ENCODE assay signal across 1 cellular context in genomic region chr12:15629108-15629507, GRCh38.
TF ChIP-seq lines count a peak whose summit lies in the region.

No MANE protein-coding gene starts in this region.

TF ChIP-seq in HepG2, 621 proteins besides CTCF, POLR2A, EP300 and RAD21 (continued from another document and continues in another):
- TF ChIP-seq, protein P1, sequence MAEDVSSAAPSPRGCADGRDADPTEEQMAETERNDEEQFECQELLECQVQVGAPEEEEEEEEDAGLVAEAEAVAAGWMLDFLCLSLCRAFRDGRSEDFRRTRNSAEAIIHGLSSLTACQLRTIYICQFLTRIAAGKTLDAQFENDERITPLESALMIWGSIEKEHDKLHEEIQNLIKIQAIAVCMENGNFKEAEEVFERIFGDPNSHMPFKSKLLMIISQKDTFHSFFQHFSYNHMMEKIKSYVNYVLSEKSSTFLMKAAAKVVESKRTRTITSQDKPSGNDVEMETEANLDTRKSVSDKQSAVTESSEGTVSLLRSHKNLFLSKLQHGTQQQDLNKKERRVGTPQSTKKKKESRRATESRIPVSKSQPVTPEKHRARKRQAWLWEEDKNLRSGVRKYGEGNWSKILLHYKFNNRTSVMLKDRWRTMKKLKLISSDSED (CRISPR knock-in tag; IDR thresholded peaks at IDR 0.05), result no peak
- TF ChIP-seq XRCC5 (optimal IDR thresholded peaks at IDR 0.05; ENCODE audit: low read length), result no peak
- TF ChIP-seq GFI1 (CRISPR knock-in tag; IDR thresholded peaks at IDR 0.05; ENCODE audit: borderline replicate concordance), result no peak
- no peak for TF ChIP-seq SMAD1 (CRISPR knock-in tag; IDR thresholded peaks at IDR 0.05; ENCODE audit: borderline replicate concordance, low read depth)
- TF ChIP-seq ZNF724P (CRISPR knock-in tag; IDR thresholded peaks at IDR 0.05; ENCODE audit: borderline replicate concordance), result no peak
- peak; percentile 94; the same call in 1 of the 2 replicates for TF ChIP-seq AHDC1 (CRISPR knock-in tag; IDR thresholded peaks at IDR 0.05; ENCODE audit: borderline replicate concordance)
- no peak for TF ChIP-seq TOE1 (CRISPR knock-in tag; IDR thresholded peaks at IDR 0.05)
- TF ChIP-seq ZNF350 (CRISPR knock-in tag; IDR thresholded peaks at IDR 0.05; ENCODE audit: borderline replicate concordance, low read depth), result no peak
- peak; percentile 67 for TF ChIP-seq KAT8 (CRISPR knock-in tag; IDR thresholded peaks at IDR 0.05)
- TF ChIP-seq ZNF546 (CRISPR knock-in tag; conservative IDR thresholded peaks at IDR 0.05), result no peak
- peak; percentile 29; the same call in 1 of the 2 replicates for TF ChIP-seq TBX2 (CRISPR knock-in tag; IDR thresholded peaks at IDR 0.05; ENCODE audit: borderline replicate concordance)
- no peak for TF ChIP-seq SYNCRIP (IDR thresholded peaks at IDR 0.05; ENCODE audit: insufficient read depth, low read depth, low read length)
- peak; percentile 78 for TF ChIP-seq CREB1 (IDR thresholded peaks at IDR 0.05)
- peak; percentile 83; the same call in 1 of the 2 replicates for TF ChIP-seq CREB1 (CRISPR knock-in tag; IDR thresholded peaks at IDR 0.05)
- TF ChIP-seq, protein P2, sequence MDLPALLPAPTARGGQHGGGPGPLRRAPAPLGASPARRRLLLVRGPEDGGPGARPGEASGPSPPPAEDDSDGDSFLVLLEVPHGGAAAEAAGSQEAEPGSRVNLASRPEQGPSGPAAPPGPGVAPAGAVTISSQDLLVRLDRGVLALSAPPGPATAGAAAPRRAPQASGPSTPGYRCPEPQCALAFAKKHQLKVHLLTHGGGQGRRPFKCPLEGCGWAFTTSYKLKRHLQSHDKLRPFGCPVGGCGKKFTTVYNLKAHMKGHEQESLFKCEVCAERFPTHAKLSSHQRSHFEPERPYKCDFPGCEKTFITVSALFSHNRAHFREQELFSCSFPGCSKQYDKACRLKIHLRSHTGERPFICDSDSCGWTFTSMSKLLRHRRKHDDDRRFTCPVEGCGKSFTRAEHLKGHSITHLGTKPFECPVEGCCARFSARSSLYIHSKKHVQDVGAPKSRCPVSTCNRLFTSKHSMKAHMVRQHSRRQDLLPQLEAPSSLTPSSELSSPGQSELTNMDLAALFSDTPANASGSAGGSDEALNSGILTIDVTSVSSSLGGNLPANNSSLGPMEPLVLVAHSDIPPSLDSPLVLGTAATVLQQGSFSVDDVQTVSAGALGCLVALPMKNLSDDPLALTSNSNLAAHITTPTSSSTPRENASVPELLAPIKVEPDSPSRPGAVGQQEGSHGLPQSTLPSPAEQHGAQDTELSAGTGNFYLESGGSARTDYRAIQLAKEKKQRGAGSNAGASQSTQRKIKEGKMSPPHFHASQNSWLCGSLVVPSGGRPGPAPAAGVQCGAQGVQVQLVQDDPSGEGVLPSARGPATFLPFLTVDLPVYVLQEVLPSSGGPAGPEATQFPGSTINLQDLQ (CRISPR knock-in tag; IDR thresholded peaks at IDR 0.05), result no peak
- no peak for TF ChIP-seq ARNTL (CRISPR knock-in tag; IDR thresholded peaks at IDR 0.05)
- no peak for TF ChIP-seq MTF2 (CRISPR knock-in tag; IDR thresholded peaks at IDR 0.05; ENCODE audit: borderline replicate concordance)
- TF ChIP-seq, protein P3, sequence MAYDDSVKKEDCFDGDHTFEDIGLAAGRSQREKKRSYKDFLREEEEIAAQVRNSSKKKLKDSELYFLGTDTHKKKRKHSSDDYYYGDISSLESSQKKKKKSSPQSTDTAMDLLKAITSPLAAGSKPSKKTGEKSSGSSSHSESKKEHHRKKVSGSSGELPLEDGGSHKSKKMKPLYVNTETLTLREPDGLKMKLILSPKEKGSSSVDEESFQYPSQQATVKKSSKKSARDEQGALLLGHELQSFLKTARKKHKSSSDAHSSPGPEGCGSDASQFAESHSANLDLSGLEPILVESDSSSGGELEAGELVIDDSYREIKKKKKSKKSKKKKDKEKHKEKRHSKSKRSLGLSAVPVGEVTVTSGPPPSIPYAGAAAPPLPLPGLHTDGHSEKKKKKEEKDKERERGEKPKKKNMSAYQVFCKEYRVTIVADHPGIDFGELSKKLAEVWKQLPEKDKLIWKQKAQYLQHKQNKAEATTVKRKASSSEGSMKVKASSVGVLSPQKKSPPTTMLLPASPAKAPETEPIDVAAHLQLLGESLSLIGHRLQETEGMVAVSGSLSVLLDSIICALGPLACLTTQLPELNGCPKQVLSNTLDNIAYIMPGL (CRISPR knock-in tag; IDR thresholded peaks at IDR 0.05; ENCODE audit: borderline replicate concordance in 1 of 2, low read depth in 1 of 2), result peak in 1 of 2 experiments; percentile 22; a peak in 1 of 4 replicates
- TF ChIP-seq, protein P4, sequence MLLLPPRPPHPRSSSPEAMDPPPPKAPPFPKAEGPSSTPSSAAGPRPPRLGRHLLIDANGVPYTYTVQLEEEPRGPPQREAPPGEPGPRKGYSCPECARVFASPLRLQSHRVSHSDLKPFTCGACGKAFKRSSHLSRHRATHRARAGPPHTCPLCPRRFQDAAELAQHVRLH (CRISPR knock-in tag; IDR thresholded peaks at IDR 0.05; ENCODE audit: borderline replicate concordance, low read depth), result peak; percentile 40; the same call in 1 of the 2 replicates
- TF ChIP-seq SNAI1 (CRISPR knock-in tag; IDR thresholded peaks at IDR 0.05; ENCODE audit: borderline replicate concordance), result no peak
- TF ChIP-seq MEIS2 (CRISPR knock-in tag; IDR thresholded peaks at IDR 0.05), result peak; percentile 65; the same call in 1 of the 2 replicates
- TF ChIP-seq, protein P5, sequence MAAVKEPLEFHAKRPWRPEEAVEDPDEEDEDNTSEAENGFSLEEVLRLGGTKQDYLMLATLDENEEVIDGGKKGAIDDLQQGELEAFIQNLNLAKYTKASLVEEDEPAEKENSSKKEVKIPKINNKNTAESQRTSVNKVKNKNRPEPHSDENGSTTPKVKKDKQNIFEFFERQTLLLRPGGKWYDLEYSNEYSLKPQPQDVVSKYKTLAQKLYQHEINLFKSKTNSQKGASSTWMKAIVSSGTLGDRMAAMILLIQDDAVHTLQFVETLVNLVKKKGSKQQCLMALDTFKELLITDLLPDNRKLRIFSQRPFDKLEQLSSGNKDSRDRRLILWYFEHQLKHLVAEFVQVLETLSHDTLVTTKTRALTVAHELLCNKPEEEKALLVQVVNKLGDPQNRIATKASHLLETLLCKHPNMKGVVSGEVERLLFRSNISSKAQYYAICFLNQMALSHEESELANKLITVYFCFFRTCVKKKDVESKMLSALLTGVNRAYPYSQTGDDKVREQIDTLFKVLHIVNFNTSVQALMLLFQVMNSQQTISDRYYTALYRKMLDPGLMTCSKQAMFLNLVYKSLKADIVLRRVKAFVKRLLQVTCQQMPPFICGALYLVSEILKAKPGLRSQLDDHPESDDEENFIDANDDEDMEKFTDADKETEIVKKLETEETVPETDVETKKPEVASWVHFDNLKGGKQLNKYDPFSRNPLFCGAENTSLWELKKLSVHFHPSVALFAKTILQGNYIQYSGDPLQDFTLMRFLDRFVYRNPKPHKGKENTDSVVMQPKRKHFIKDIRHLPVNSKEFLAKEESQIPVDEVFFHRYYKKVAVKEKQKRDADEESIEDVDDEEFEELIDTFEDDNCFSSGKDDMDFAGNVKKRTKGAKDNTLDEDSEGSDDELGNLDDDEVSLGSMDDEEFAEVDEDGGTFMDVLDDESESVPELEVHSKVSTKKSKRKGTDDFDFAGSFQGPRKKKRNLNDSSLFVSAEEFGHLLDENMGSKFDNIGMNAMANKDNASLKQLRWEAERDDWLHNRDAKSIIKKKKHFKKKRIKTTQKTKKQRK (IDR thresholded peaks at IDR 0.05; ENCODE audit: low read length), result no peak
- TF ChIP-seq TEAD2 (CRISPR knock-in tag; IDR thresholded peaks at IDR 0.05), result no peak
- TF ChIP-seq YEATS4 (CRISPR knock-in tag; IDR thresholded peaks at IDR 0.05; ENCODE audit: borderline replicate concordance), result no peak
- TF ChIP-seq ZNF3 (CRISPR knock-in tag; IDR thresholded peaks at IDR 0.05), result no peak
- TF ChIP-seq, protein P6, sequence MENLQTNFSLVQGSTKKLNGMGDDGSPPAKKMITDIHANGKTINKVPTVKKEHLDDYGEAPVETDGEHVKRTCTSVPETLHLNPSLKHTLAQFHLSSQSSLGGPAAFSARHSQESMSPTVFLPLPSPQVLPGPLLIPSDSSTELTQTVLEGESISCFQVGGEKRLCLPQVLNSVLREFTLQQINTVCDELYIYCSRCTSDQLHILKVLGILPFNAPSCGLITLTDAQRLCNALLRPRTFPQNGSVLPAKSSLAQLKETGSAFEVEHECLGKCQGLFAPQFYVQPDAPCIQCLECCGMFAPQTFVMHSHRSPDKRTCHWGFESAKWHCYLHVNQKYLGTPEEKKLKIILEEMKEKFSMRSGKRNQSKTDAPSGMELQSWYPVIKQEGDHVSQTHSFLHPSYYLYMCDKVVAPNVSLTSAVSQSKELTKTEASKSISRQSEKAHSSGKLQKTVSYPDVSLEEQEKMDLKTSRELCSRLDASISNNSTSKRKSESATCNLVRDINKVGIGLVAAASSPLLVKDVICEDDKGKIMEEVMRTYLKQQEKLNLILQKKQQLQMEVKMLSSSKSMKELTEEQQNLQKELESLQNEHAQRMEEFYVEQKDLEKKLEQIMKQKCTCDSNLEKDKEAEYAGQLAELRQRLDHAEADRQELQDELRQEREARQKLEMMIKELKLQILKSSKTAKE (CRISPR knock-in tag; IDR thresholded peaks at IDR 0.05; ENCODE audit: borderline replicate concordance), result no peak
- TF ChIP-seq, protein P7, sequence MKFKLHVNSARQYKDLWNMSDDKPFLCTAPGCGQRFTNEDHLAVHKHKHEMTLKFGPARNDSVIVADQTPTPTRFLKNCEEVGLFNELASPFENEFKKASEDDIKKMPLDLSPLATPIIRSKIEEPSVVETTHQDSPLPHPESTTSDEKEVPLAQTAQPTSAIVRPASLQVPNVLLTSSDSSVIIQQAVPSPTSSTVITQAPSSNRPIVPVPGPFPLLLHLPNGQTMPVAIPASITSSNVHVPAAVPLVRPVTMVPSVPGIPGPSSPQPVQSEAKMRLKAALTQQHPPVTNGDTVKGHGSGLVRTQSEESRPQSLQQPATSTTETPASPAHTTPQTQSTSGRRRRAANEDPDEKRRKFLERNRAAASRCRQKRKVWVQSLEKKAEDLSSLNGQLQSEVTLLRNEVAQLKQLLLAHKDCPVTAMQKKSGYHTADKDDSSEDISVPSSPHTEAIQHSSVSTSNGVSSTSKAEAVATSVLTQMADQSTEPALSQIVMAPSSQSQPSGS (CRISPR knock-in tag; IDR thresholded peaks at IDR 0.05), result peak; percentile 68; the same call in 1 of the 2 replicates
- TF ChIP-seq, protein P8, sequence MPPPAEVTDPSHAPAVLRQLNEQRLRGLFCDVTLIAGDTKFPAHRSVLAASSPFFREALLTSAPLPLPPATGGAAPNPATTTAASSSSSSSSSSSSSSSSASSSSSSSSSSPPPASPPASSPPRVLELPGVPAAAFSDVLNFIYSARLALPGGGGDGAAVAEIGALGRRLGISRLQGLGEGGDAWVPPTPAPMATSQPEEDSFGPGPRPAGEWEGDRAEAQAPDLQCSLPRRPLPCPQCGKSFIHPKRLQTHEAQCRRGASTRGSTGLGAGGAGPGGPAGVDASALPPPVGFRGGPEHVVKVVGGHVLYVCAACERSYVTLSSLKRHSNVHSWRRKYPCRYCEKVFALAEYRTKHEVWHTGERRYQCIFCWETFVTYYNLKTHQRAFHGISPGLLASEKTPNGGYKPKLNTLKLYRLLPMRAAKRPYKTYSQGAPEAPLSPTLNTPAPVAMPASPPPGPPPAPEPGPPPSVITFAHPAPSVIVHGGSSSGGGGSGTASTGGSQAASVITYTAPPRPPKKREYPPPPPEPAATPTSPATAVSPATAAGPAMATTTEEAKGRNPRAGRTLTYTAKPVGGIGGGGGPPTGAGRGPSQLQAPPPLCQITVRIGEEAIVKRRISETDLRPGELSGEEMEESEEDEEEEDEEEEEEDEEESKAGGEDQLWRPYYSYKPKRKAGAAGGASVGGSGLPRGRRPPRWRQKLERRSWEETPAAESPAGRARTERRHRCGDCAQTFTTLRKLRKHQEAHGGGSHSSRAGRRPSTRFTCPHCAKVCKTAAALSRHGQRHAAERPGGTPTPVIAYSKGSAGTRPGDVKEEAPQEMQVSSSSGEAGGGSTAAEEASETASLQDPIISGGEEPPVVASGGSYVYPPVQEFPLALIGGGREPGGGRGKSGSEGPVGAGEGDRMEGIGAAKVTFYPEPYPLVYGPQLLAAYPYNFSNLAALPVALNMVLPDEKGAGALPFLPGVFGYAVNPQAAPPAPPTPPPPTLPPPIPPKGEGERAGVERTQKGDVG (CRISPR knock-in tag; IDR thresholded peaks at IDR 0.05; ENCODE audit: borderline replicate concordance), result no peak
- TF ChIP-seq ZNF558 (CRISPR knock-in tag; IDR thresholded peaks at IDR 0.05; ENCODE audit: borderline replicate concordance), result no peak
- no peak for TF ChIP-seq ZNF777 (CRISPR knock-in tag; IDR thresholded peaks at IDR 0.05)
- TF ChIP-seq ZNF740 (CRISPR knock-in tag; IDR thresholded peaks at IDR 0.05), result no peak
- no peak for TF ChIP-seq ARID2 (CRISPR knock-in tag; IDR thresholded peaks at IDR 0.05; ENCODE audit: borderline replicate concordance)
- no peak for TF ChIP-seq ZNF24 (IDR thresholded peaks at IDR 0.05)
- no peak for TF ChIP-seq REL (CRISPR knock-in tag; conservative IDR thresholded peaks at IDR 0.05)
- no peak for TF ChIP-seq SUZ12 (IDR thresholded peaks at IDR 0.05; ENCODE audit: low read depth, low read length)
- TF ChIP-seq MYC (CRISPR knock-in tag; IDR thresholded peaks at IDR 0.05; ENCODE audit: borderline replicate concordance), result no peak
